ENCODE assay signal across 1 cellular context in the genomic region with DNA sequence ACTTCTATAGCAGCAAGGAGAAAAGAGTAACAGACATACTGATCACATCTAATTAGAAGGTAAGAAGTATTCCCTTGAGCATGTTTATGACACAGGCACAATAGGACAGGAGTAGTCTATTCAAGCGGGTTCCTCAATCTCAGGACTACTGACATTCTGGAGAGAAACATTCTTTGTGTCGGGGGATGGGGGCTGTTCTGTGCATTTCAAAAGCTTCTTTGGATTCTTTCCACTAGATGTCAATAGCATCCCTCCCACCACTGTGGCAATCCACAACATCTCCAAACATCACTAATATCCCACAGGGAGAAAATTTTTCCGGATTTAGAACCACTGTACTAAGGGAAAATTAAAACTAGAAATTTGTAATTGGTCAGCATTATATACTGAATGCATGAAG.
TF ChIP-seq lines count a peak whose summit lies in the region.

No MANE protein-coding gene starts in this region.

TF ChIP-seq in IMR-90, 13 proteins besides CTCF, POLR2A, EP300 and RAD21:
- TF ChIP-seq FOS (IDR thresholded peaks at IDR 0.05; ENCODE audit: low read depth, low read length) (no peak), RFX5 (IDR thresholded peaks at IDR 0.05; ENCODE audit: low read depth, low read length) (no peak), MAFK (IDR thresholded peaks at IDR 0.05; ENCODE audit: low read depth, low read length) (no peak), SMC3 (IDR thresholded peaks at IDR 0.05; ENCODE audit: low read depth, low read length) (no peak), RCOR1 (IDR thresholded peaks at IDR 0.05; ENCODE audit: insufficient replicate concordance, low read length) (no peak), MXI1 (IDR thresholded peaks at IDR 0.05; ENCODE audit: borderline replicate concordance, low read depth, low read length) (no peak), NFE2L2 (IDR thresholded peaks at IDR 0.05; ENCODE audit: low read depth, low read length) (no peak), BHLHE40 (IDR thresholded peaks at IDR 0.05; ENCODE audit: low read depth, low read length) (no peak), CHD1 (IDR thresholded peaks at IDR 0.05; ENCODE audit: low read depth, low read length) (no peak), CEBPB (IDR thresholded peaks at IDR 0.05; ENCODE audit: low read depth, low read length) (no peak), MAZ (IDR thresholded peaks at IDR 0.05; ENCODE audit: borderline replicate concordance, low read depth, low read length) (no peak)
- TF ChIP-seq, protein P1, sequence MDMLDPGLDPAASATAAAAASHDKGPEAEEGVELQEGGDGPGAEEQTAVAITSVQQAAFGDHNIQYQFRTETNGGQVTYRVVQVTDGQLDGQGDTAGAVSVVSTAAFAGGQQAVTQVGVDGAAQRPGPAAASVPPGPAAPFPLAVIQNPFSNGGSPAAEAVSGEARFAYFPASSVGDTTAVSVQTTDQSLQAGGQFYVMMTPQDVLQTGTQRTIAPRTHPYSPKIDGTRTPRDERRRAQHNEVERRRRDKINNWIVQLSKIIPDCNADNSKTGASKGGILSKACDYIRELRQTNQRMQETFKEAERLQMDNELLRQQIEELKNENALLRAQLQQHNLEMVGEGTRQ (IDR thresholded peaks at IDR 0.05; ENCODE audit: low read depth, low read length): no peak
- TF ChIP-seq, protein P2, sequence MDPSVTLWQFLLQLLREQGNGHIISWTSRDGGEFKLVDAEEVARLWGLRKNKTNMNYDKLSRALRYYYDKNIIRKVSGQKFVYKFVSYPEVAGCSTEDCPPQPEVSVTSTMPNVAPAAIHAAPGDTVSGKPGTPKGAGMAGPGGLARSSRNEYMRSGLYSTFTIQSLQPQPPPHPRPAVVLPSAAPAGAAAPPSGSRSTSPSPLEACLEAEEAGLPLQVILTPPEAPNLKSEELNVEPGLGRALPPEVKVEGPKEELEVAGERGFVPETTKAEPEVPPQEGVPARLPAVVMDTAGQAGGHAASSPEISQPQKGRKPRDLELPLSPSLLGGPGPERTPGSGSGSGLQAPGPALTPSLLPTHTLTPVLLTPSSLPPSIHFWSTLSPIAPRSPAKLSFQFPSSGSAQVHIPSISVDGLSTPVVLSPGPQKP (IDR thresholded peaks at IDR 0.05; ENCODE audit: borderline replicate concordance, low read depth, low read length): no peak
